Comparison of ENCODE assay signal across 19 cellular contexts in the genomic region with DNA sequence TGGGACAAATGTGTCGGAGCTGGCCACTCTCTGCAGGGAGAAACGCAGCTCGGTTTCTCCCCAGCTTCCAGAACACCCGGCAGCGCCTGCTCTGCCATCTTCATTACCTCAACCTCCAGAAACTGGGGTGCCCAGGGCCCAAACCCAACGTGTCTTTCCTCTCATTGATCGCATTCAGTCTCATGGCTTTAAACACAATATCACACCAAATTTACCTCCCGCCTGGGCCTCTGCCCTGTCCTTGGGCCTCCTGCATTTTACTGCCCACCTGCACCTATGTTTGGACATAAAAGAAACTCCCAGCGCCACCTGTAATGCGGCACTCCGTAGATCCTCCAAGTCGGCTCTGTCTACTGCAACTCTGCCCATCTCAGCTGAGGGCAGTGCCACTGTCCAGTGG.
"Had no signal": no experiment of that assay in that cellular context is flagged by ENCODE, and none has a peak within 500 bp of the region (broad histone marks: within the 10 kb centered on the region; RNA-seq: fewer than 3 reads in every experiment).

No MANE protein-coding gene starts in this region.

- H3K9me3 ChIP-seq: left lung, sigmoid colon, SJSA1, tibial artery had no signal

- ATAC-seq: activated CD8-positive, alpha-beta T cell treated with anti-CD3 and anti-CD28 coated beads for 36 hours; left lung; natural killer cell treated with Interleukin-12 subunit alpha and Interleukin-12 subunit beta and Interleukin-15 and Interleukin-18, amount 100 ng/mL, for 72 hours; WTC11 had no signal

- H3K27me3 ChIP-seq: left lung, sigmoid colon, SJSA1, tibial artery had no signal

- DNase-seq: activated CD4-positive, alpha-beta T cell treated with anti-CD3 and anti-CD28 coated beads for 4 hours; activated CD8-positive, alpha-beta T cell treated with anti-CD3 and anti-CD28 coated beads for 36 hours; cerebellar nuclear complex; dermis blood vessel endothelial cell; erythroblast; hypothalamus; kidney; left lung; mesendoderm; sigmoid colon; stimulated activated CD4-positive, alpha-beta T cell treated with anti-CD3 and anti-CD28 coated beads, Interleukin-1b, Interleukin-23, amount 100 ng/mL, for 48 hours; T-helper 2 cell; tibial artery had no signal

- H3K27ac Mint-ChIP-seq: activated CD8-positive, alpha-beta T cell treated with anti-CD3 and anti-CD28 coated beads for 36 hours; activated naive CD8-positive, alpha-beta T cell; activated T-helper 2 cell treated with anti-CD3 and anti-CD28 coated beads, Interferon-gamma antibody, Interleukin-2, Interleukin-4, amounts not matched to agents 10 μg/mL and 5 μg/mL and 100 μg/mL, durations not matched to agents 14 hours and 24 hours and 36 hours had no signal

- H3K27ac ChIP-seq: left lung, sigmoid colon, SJSA1, tibial artery had no signal

- H3K27me3 Mint-ChIP-seq: activated CD8-positive, alpha-beta T cell treated with anti-CD3 and anti-CD28 coated beads for 36 hours; activated naive CD8-positive, alpha-beta T cell; brain; natural killer cell treated with Interleukin-12 subunit alpha and Interleukin-12 subunit beta and Interleukin-15 and Interleukin-18, amount 100 ng/mL, for 72 hours had no signal

- H3K9me3 Mint-ChIP-seq: activated CD8-positive, alpha-beta T cell treated with anti-CD3 and anti-CD28 coated beads for 36 hours; activated T-helper 2 cell treated with anti-CD3 and anti-CD28 coated beads, Interferon-gamma antibody, Interleukin-2, Interleukin-4, amounts not matched to agents 10 μg/mL and 5 μg/mL and 100 μg/mL, durations not matched to agents 14 hours and 24 hours and 36 hours; natural killer cell treated with Interleukin-12 subunit alpha and Interleukin-12 subunit beta and Interleukin-15 and Interleukin-18, amount 100 ng/mL, for 72 hours; WTC11 had no signal

- H3K4me3 Mint-ChIP-seq: activated CD8-positive, alpha-beta T cell treated with anti-CD3 and anti-CD28 coated beads for 36 hours; activated naive CD8-positive, alpha-beta T cell; brain; natural killer cell treated with Interleukin-12 subunit alpha and Interleukin-12 subunit beta and Interleukin-15 and Interleukin-18, amount 100 ng/mL, for 72 hours; WTC11 had no signal

- H3K4me3 ChIP-seq: left lung, sigmoid colon, SJSA1, tibial artery had no signal
